ENCODE assay signal across 1 cellular context in genomic region chr2:28382755-28383154, GRCh38.
TF ChIP-seq lines count a peak whose summit lies in the region.

No MANE protein-coding gene starts in this region.

TF ChIP-seq in HepG2, 621 proteins besides CTCF, POLR2A, EP300 and RAD21 (continued from another document):
- TF ChIP-seq MNT (IDR thresholded peaks at IDR 0.05) = peak; percentile 6; the same call in 1 of the 2 replicates
- no peak for TF ChIP-seq RFX5 (IDR thresholded peaks at IDR 0.05; ENCODE audit: low read depth, low read length)
- TF ChIP-seq CSRNP2 (CRISPR knock-in tag; conservative IDR thresholded peaks at IDR 0.05; ENCODE audit: low read depth) = no peak
- TF ChIP-seq ZNF687 (CRISPR knock-in tag; IDR thresholded peaks at IDR 0.05) = peak; percentile 33; the same call in 1 of the 2 replicates
- peak; percentile 52 for TF ChIP-seq BCL6 (CRISPR knock-in tag; IDR thresholded peaks at IDR 0.05)
- peak; percentile 27; the same call in 1 of the 2 replicates for TF ChIP-seq ZNF768 (CRISPR knock-in tag; IDR thresholded peaks at IDR 0.05)
- TF ChIP-seq MXD1 (CRISPR knock-in tag; IDR thresholded peaks at IDR 0.05) = no peak
- peak; percentile 4; the same call in 1 of the 2 replicates for TF ChIP-seq MYC (CRISPR knock-in tag; IDR thresholded peaks at IDR 0.05; ENCODE audit: borderline replicate concordance)
- TF ChIP-seq, protein P1, sequence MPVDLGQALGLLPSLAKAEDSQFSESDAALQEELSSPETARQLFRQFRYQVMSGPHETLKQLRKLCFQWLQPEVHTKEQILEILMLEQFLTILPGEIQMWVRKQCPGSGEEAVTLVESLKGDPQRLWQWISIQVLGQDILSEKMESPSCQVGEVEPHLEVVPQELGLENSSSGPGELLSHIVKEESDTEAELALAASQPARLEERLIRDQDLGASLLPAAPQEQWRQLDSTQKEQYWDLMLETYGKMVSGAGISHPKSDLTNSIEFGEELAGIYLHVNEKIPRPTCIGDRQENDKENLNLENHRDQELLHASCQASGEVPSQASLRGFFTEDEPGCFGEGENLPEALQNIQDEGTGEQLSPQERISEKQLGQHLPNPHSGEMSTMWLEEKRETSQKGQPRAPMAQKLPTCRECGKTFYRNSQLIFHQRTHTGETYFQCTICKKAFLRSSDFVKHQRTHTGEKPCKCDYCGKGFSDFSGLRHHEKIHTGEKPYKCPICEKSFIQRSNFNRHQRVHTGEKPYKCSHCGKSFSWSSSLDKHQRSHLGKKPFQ (CRISPR knock-in tag; IDR thresholded peaks at IDR 0.05; ENCODE audit: insufficient replicate concordance) = no peak
